ENCODE assay signal across 20 cellular contexts in genomic region chr13:71727036-71727435, GRCh38.
DNase-seq lines count a peak whose midpoint lies in the region; ATAC-seq and TF ChIP-seq lines count a peak whose summit lies in the region.
"Had no signal": no experiment of that assay in that cellular context is flagged by ENCODE, and none has a peak within 500 bp of the region (broad histone marks: within the 10 kb centered on the region; RNA-seq: fewer than 3 reads in every experiment).

No MANE protein-coding gene starts in this region.

- peaks cover 5% of the 10 kb centered on the region for H3K9me3 Mint-ChIP-seq in mesothelial cell of epicardium

- peaks cover 8% of the 10 kb centered on the region for H3K36me3 Mint-ChIP-seq in mesothelial cell of epicardium
- H3K36me3 Mint-ChIP-seq: CD4-positive, CD25-positive, alpha-beta regulatory T cell; CD8-positive, alpha-beta memory T cell had no signal

- H3K4me3 ChIP-seq in A673 (ENCODE audit: low read depth, low read length, poor library complexity, severe bottlenecking): no peak overlapping the region
- H3K4me3 ChIP-seq in HAP-1: no peak overlapping the region
- H3K4me3 ChIP-seq: GM12878 had no signal

- no peak overlapping the region for H3K4me3 Mint-ChIP-seq in mesothelial cell of epicardium
- H3K4me3 Mint-ChIP-seq: CD4-positive, CD25-positive, alpha-beta regulatory T cell; CD8-positive, alpha-beta memory T cell had no signal

- DNase-seq in A673 (ENCODE audit: low spot score): peak; percentile 33
- DNase-seq in HAP-1 (ENCODE audit: low spot score in 2 of 2): peak; percentile 25 to 56
- peak; percentile 22 for DNase-seq in SK-N-DZ (ENCODE audit: low spot score)
- no peak for DNase-seq in mesothelial cell of epicardium (ENCODE audit: low spot score in 2 of 2, unreplicated experiment in 2 of 2)
- DNase-seq in amniotic stem cell (lab: John Stamatoyannopoulos, UW): no peak
- no peak for DNase-seq in activated T-cell treated with anti-CD3 and anti-CD28 coated beads, Interleukin-2, amount 50 U/mL, for 48 hours
- DNase-seq: ACHN; BE2C; C1 segment of cervical spinal cord; CD4-positive, CD25-positive, alpha-beta regulatory T cell; CD8-positive, alpha-beta memory T cell; COR-L47; DMS53; DND-41; EL; GOT3; H7 had no signal

- H3K36me3 ChIP-seq in A673 (ENCODE audit: insufficient read depth, low read length, poor library complexity, severe bottlenecking) (no peaks in the 10 kb centered on the region), HAP-1 (replicated peaks) (peaks cover 4% of the 10 kb centered on the region; the same call in 1 of the 2 replicates)
- H3K36me3 ChIP-seq: BE2C had no signal

- POLR2A ChIA-PET in A673 (lab: Charles Lee; ENCODE audit: low non-redundant PET): no interaction called here

- CTCF ChIA-PET in A673 (lab: Charles Lee): no interaction called here

- no TSS peak for BruUV-seq in A673 (replicated peaks; lab: Mats Ljungman, UMichigan)

- no peak for ATAC-seq in GM21528 (IDR thresholded peaks at IDR 0.05; ENCODE audit: low FRiP score, unreplicated experiment)
- ATAC-seq: GM12878 had no signal

- H3K4me1 Mint-ChIP-seq in mesothelial cell of epicardium: peaks cover 45% of the 10 kb centered on the region
- H3K4me1 Mint-ChIP-seq: CD4-positive, CD25-positive, alpha-beta regulatory T cell; CD8-positive, alpha-beta memory T cell had no signal

- H3K27ac Mint-ChIP-seq in mesothelial cell of epicardium: peak overlapping the region; percentile 32
- H3K27ac Mint-ChIP-seq: CD4-positive, CD25-positive, alpha-beta regulatory T cell; CD8-positive, alpha-beta memory T cell had no signal

- H3K27ac ChIP-seq in A673 (ENCODE audit: low read depth, low read length, poor library complexity, severe bottlenecking): no peak overlapping the region
- H3K27ac ChIP-seq: KMS-11 had no signal

- intact Hi-C loops in A673 (cut with micrococcal nuclease; ENCODE audit: unreplicated experiment): no loop called here

- in situ Hi-C loops in HAP-1 (cut with MboI; ENCODE audit: low sequenced_read_pairs): no loop called here

- H3K9me3 ChIP-seq in A673 (ENCODE audit: low read depth, low read length, poor library complexity, severe bottlenecking) (no peaks in the 10 kb centered on the region), HAP-1 (no peaks in the 10 kb centered on the region)
- H3K9me3 ChIP-seq: BE2C had no signal

- H3K4me1 ChIP-seq in A673 (ENCODE audit: insufficient read depth, low read length, poor library complexity, severe bottlenecking) (peaks cover 21% of the 10 kb centered on the region), HAP-1 (peaks cover 82% of the 10 kb centered on the region)

- TF ChIP-seq CTCF in A673 (conservative IDR thresholded peaks at IDR 0.05; ENCODE audit: low read depth, low read length): no peak
- no peak for TF ChIP-seq CTCF in mesothelial cell of epicardium (IDR thresholded peaks at IDR 0.05; ENCODE audit: unreplicated experiment)

- H3K27me3 ChIP-seq in A673 (replicated peaks; ENCODE audit: insufficient read depth, low read depth, low read length, poor library complexity) (no peaks in the 10 kb centered on the region), HAP-1 (ENCODE audit: low read depth) (no peaks in the 10 kb centered on the region)
- H3K27me3 ChIP-seq: BE2C had no signal

- H3K27me3 Mint-ChIP-seq in mesothelial cell of epicardium (ENCODE audit: low read depth): no peaks in the 10 kb centered on the region
- H3K27me3 Mint-ChIP-seq: CD4-positive, CD25-positive, alpha-beta regulatory T cell; CD8-positive, alpha-beta memory T cell had no signal

Comparison
In these comparisons a context has a peak if more than half of its experiments do, and no peak if none do; other contexts are left out.
1. DNase-seq: peak in A673 (single experiment), HAP-1 (2 of 2) and SK-N-DZ (single experiment); none in mesothelial cell of epicardium (0 of 2), amniotic stem cell (single experiment) and activated T-cell treated with anti-CD3 and anti-CD28 coated beads, Interleukin-2, amount 50 U/mL, for 48 hours (0 of 2).